Comparison of ENCODE assay signal across 8 cellular contexts in genomic region chr12:6370994-6371754, GRCh38. TPM values are rescaled to one million over a fixed set of nuclear protein-coding genes. Genes with fewer than 3 reads are reported as not detected.
A peak's percentile ranks its signal among the peaks of the same experiment; 100 is the strongest.
DNase-seq lines count a peak whose midpoint lies in the region; FAIRE-seq and TF ChIP-seq lines count a peak whose summit lies in the region.
"Had no signal": no experiment of that assay in that cellular context is flagged by ENCODE, and none has a peak within 500 bp of the region (broad histone marks: within the 10 kb centered on the region; RNA-seq: fewer than 3 reads in every experiment).

No MANE protein-coding gene starts in this region.

- H3K4me3 ChIP-seq in epithelial cell of esophagus (ENCODE audit: low read length) (peak overlapping the region; percentile 22), prostate gland (peak overlapping the region in 1 of 2 donors; percentile 17)

- peak overlapping the region; percentile 83 to 87 for H3K27ac ChIP-seq in prostate gland

- intact Hi-C loops in prostate gland (cut with DNase I) = no loop called here

- no peaks in the 10 kb centered on the region for H3K36me3 ChIP-seq in prostate gland

- peaks cover 39% of the 10 kb centered on the region for H3K4me1 ChIP-seq in prostate gland (replicated peaks)

- DNase-seq in HTR-8/SVneo (ENCODE audit: insufficient read length, low spot score) (peak; percentile 98), NCI-H82 treated with DMSO at 0.1 percent for 48 hours (lab: John Stamatoyannopoulos, UW; ENCODE audit: unreplicated experiment) (peak; percentile 92), epithelial cell of esophagus (ENCODE audit: low read depth) (peak; percentile 96), prostate gland (ENCODE audit: low spot score) (peak; percentile 92), NOMO-1 treated with DMSO at 0.1 percent for 48 hours (lab: John Stamatoyannopoulos, UW; ENCODE audit: unreplicated experiment) (no peak), Kasumi-1 (lab: John Stamatoyannopoulos, UW) (no peak)
- DNase-seq in activated CD4-positive, alpha-beta T cell treated with anti-CD3 and anti-CD28 coated beads for 1 hour = no peak

- H3K9me3 ChIP-seq in prostate gland = no peaks in the 10 kb centered on the region

- peak; percentile 17 for TF ChIP-seq CTCF in epithelial cell of esophagus (IDR thresholded peaks at IDR 0.05; ENCODE audit: insufficient read depth, low read depth, low read length, missing control alignments)
- peak in 2 of 4 experiments; percentile 45 to 47 for TF ChIP-seq CTCF in prostate gland (IDR thresholded peaks at IDR 0.05)

- H3K27me3 ChIP-seq in prostate gland (replicated peaks; ENCODE audit: insufficient read depth) = no peaks in the 10 kb centered on the region

- peak; percentile 98 for FAIRE-seq in HTR-8/SVneo (lab: Jason Lieb, UNC)
- FAIRE-seq: TTC549 had no signal

- 18% methylated on average over 15 of the region's 15 CpGs for WGBS in prostate gland

- peak; percentile 91 for TF ChIP-seq POLR2A in prostate gland (IDR thresholded peaks at IDR 0.05)

RNA-seq across cellular contexts. Expression of gene SCNN1A, which starts 4.2 kb away (rescaled TPM):
- 100 to 1,000 TPM; 128 to 211 TPM for total RNA-seq in prostate gland

RNA-seq across cellular contexts. Expression of gene LTBR, which starts 12.8 kb away (rescaled TPM):
- 100 to 1,000 TPM; 186 to 264 TPM for total RNA-seq in prostate gland

RNA-seq across cellular contexts. Expression of gene TNFRSF1A, which starts 29.3 kb away (rescaled TPM):
- total RNA-seq in prostate gland = 100 to 1,000 TPM in 1 of 2 donors, 10 to 100 TPM in 1; 91.1 to 168 TPM

Comparison
In these comparisons a context has a peak if more than half of its experiments do, and no peak if none do; other contexts are left out.
1. DNase-seq: peak in HTR-8/SVneo (single experiment), NCI-H82 treated with DMSO at 0.1 percent for 48 hours (single experiment), epithelial cell of esophagus (single experiment) and prostate gland (single experiment); none in NOMO-1 treated with DMSO at 0.1 percent for 48 hours (single experiment), activated CD4-positive, alpha-beta T cell treated with anti-CD3 and anti-CD28 coated beads for 1 hour (single experiment) and Kasumi-1 (0 of 2).